ENCODE assay signal across 1 cellular context in the genomic region with DNA sequence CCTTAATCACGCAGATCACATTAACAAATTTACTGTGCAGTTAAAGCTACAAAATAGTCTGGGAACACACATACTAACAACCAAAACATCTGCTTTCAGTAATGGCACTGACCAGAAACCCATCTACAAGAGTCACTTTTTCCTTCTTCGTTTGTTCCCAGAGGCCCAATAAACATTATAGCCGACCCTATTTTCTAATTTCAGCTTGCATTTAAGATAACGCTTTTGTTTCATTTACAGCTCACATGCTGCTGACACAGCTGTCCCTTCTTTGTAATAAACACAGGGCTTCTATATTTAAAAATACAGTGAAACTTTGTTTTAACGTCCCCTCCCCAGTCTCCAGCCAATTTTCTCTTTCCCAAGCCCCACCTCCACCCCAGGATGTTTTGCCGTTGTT.
TF ChIP-seq lines count a peak whose summit lies in the region.

No MANE protein-coding gene starts in this region.

TF ChIP-seq in HEK293, 187 proteins besides CTCF, POLR2A, EP300 and RAD21 (continued from another document):
- TF ChIP-seq ZNF211 (tag by site-specific recombination; IDR thresholded peaks at IDR 0.05; ENCODE audit: low read depth) = no peak
- TF ChIP-seq IKZF3 (tag by site-specific recombination; IDR thresholded peaks at IDR 0.05) = 0 out of 2 replicates have a peak, but pooled peaks have one; percentile 29
- TF ChIP-seq ZNF169 (tag by site-specific recombination; IDR thresholded peaks at IDR 0.05) = no peak
- TF ChIP-seq ZNF10 (tag by site-specific recombination; IDR thresholded peaks at IDR 0.05) = no peak
- TF ChIP-seq KLF17 (tag by site-specific recombination; IDR thresholded peaks at IDR 0.05) = no peak
- TF ChIP-seq, protein P1, sequence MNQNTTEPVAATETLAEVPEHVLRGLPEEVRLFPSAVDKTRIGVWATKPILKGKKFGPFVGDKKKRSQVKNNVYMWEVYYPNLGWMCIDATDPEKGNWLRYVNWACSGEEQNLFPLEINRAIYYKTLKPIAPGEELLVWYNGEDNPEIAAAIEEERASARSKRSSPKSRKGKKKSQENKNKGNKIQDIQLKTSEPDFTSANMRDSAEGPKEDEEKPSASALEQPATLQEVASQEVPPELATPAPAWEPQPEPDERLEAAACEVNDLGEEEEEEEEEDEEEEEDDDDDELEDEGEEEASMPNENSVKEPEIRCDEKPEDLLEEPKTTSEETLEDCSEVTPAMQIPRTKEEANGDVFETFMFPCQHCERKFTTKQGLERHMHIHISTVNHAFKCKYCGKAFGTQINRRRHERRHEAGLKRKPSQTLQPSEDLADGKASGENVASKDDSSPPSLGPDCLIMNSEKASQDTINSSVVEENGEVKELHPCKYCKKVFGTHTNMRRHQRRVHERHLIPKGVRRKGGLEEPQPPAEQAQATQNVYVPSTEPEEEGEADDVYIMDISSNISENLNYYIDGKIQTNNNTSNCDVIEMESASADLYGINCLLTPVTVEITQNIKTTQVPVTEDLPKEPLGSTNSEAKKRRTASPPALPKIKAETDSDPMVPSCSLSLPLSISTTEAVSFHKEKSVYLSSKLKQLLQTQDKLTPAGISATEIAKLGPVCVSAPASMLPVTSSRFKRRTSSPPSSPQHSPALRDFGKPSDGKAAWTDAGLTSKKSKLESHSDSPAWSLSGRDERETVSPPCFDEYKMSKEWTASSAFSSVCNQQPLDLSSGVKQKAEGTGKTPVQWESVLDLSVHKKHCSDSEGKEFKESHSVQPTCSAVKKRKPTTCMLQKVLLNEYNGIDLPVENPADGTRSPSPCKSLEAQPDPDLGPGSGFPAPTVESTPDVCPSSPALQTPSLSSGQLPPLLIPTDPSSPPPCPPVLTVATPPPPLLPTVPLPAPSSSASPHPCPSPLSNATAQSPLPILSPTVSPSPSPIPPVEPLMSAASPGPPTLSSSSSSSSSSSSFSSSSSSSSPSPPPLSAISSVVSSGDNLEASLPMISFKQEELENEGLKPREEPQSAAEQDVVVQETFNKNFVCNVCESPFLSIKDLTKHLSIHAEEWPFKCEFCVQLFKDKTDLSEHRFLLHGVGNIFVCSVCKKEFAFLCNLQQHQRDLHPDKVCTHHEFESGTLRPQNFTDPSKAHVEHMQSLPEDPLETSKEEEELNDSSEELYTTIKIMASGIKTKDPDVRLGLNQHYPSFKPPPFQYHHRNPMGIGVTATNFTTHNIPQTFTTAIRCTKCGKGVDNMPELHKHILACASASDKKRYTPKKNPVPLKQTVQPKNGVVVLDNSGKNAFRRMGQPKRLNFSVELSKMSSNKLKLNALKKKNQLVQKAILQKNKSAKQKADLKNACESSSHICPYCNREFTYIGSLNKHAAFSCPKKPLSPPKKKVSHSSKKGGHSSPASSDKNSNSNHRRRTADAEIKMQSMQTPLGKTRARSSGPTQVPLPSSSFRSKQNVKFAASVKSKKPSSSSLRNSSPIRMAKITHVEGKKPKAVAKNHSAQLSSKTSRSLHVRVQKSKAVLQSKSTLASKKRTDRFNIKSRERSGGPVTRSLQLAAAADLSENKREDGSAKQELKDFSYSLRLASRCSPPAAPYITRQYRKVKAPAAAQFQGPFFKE (tag by site-specific recombination; IDR thresholded peaks at IDR 0.05; ENCODE audit: borderline replicate concordance) = no peak
- no peak for TF ChIP-seq ZNF521 (tag by site-specific recombination; IDR thresholded peaks at IDR 0.05)
- no peak for TF ChIP-seq ZNF19 (tag by site-specific recombination; IDR thresholded peaks at IDR 0.05; ENCODE audit: low read depth)
- TF ChIP-seq, protein P2, sequence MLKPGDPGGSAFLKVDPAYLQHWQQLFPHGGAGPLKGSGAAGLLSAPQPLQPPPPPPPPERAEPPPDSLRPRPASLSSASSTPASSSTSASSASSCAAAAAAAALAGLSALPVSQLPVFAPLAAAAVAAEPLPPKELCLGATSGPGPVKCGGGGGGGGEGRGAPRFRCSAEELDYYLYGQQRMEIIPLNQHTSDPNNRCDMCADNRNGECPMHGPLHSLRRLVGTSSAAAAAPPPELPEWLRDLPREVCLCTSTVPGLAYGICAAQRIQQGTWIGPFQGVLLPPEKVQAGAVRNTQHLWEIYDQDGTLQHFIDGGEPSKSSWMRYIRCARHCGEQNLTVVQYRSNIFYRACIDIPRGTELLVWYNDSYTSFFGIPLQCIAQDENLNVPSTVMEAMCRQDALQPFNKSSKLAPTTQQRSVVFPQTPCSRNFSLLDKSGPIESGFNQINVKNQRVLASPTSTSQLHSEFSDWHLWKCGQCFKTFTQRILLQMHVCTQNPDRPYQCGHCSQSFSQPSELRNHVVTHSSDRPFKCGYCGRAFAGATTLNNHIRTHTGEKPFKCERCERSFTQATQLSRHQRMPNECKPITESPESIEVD (tag by site-specific recombination; IDR thresholded peaks at IDR 0.05) = peak; percentile 99
